In genomic region chr15:60923925-60924324, GRCh38 we compare ENCODE assay signal across 8 cellular contexts.
"Had no signal": no experiment of that assay in that cellular context is flagged by ENCODE, and none has a peak within 500 bp of the region (broad histone marks: within the 10 kb centered on the region; RNA-seq: fewer than 3 reads in every experiment).

No MANE protein-coding gene starts in this region.

- H3K27ac Mint-ChIP-seq: HFFc6, IgD-negative memory B cell had no signal

- H3K4me3 Mint-ChIP-seq: GM23338, HFFc6, IgD-negative memory B cell had no signal

- H3K9me3 Mint-ChIP-seq: GM23338, HFFc6, IgD-negative memory B cell had no signal

- ATAC-seq: GM23338, HCT116, HepG2 had no signal

- H3K4me2 ChIP-seq: GM23338 had no signal

- H3K36me3 Mint-ChIP-seq: IgD-negative memory B cell had no signal

- H2AFZ ChIP-seq: GM23338 had no signal

- FAIRE-seq: HepG2 had no signal

- H3K36me3 ChIP-seq: HAP-1 had no signal

- H3K27ac ChIP-seq: HL-60 had no signal

- H3K4me3 ChIP-seq: GM23338, HAP-1 had no signal

- DNase-seq: H7, HFFc6 had no signal

- H3K4me1 Mint-ChIP-seq: IgD-negative memory B cell had no signal
